In genomic region chr7:155371331-155371883, GRCh38 we compare ENCODE assay signal across 16 cellular contexts.
A peak's percentile ranks its signal among the peaks of the same experiment; 100 is the strongest.
DNase-seq lines count a peak whose midpoint lies in the region; ATAC-seq and TF ChIP-seq lines count a peak whose summit lies in the region.
"Had no signal": no experiment of that assay in that cellular context is flagged by ENCODE, and none has a peak within 500 bp of the region (broad histone marks: within the 10 kb centered on the region; RNA-seq: fewer than 3 reads in every experiment).

No MANE protein-coding gene starts in this region.

- CTCF ChIA-PET in IMR-90 (lab: Yijun Ruan, JAX): interaction anchor here (0.6 to 1.6 kb wide), 2 partner anchors 26 to 95 kb away, joined by 3 read pairs; no protein-coding TSS in a partner anchor

- H3K27ac ChIP-seq in GM23338 (ENCODE audit: low read depth): no peak overlapping the region
- no peak overlapping the region for H3K27ac ChIP-seq in IMR-90 (ENCODE audit: insufficient read depth, low read length)
- H3K27ac ChIP-seq in iPS DF 6.9 (ENCODE audit: low read length): no peak overlapping the region
- no peak overlapping the region for H3K27ac ChIP-seq in parathyroid adenoma
- H3K27ac ChIP-seq: KMS-11, PC-9 had no signal

- H3K27me3 ChIP-seq in GM23338 (ENCODE audit: insufficient read depth): peaks cover 81% of the 10 kb centered on the region
- peaks cover 62% of the 10 kb centered on the region for H3K27me3 ChIP-seq in IMR-90 (ENCODE audit: control insufficient read depth, insufficient read depth, low read length)
- peaks cover 75% of the 10 kb centered on the region for H3K27me3 ChIP-seq in iPS DF 6.9 (ENCODE audit: control insufficient read depth, insufficient read depth, low read length)
- peaks cover 17% of the 10 kb centered on the region for H3K27me3 ChIP-seq in parathyroid adenoma (ENCODE audit: control insufficient read depth, insufficient read depth, low read length)

- no peak overlapping the region for H2BK20ac ChIP-seq in IMR-90 (ENCODE audit: low read depth, low read length)

- peaks cover 29% of the 10 kb centered on the region for H3K4me1 Mint-ChIP-seq in GM23338
- peaks cover 27% of the 10 kb centered on the region for H3K4me1 Mint-ChIP-seq in T-helper 17 cell

- H2AK5ac ChIP-seq in IMR-90 (ENCODE audit: low read depth, low read length): no peak overlapping the region

- peak overlapping the region; percentile 52 for H3K4me3 ChIP-seq in GM23338
- no peak overlapping the region for H3K4me3 ChIP-seq in IMR-90 (ENCODE audit: insufficient read depth, low read depth, low read length)
- H3K4me3 ChIP-seq in iPS DF 6.9 (ENCODE audit: low read length): peak overlapping the region; percentile 6; the same call in 1 of the 2 replicates
- no peak overlapping the region for H3K4me3 ChIP-seq in parathyroid adenoma (ENCODE audit: low read depth, low read length)
- H3K4me3 ChIP-seq: PC-9 had no signal

- TF ChIP-seq CTCF in GM23338 (conservative IDR thresholded peaks at IDR 0.05; ENCODE audit: low read depth in 2 of 2): no peak
- TF ChIP-seq CTCF in IMR-90 (conservative IDR thresholded peaks at IDR 0.05; ENCODE audit: low read depth, low read length): no peak
- TF ChIP-seq CTCF in parathyroid adenoma (IDR thresholded peaks at IDR 0.05): no peak

- no peak overlapping the region for H3K18ac ChIP-seq in IMR-90 (ENCODE audit: low read depth, low read length)

- H2BK5ac ChIP-seq in IMR-90 (ENCODE audit: low read depth, low read length, poor library complexity, severe bottlenecking): no peak overlapping the region

- H3K36me3 ChIP-seq in GM23338 (ENCODE audit: insufficient read depth): no peaks in the 10 kb centered on the region
- no peaks in the 10 kb centered on the region for H3K36me3 ChIP-seq in IMR-90 (ENCODE audit: control insufficient read depth, insufficient read depth, low read length)
- no peaks in the 10 kb centered on the region for H3K36me3 ChIP-seq in iPS DF 6.9 (ENCODE audit: control insufficient read depth, insufficient read depth, low read length)
- H3K36me3 ChIP-seq in parathyroid adenoma (ENCODE audit: control insufficient read depth, insufficient read depth, low read length): no peaks in the 10 kb centered on the region

- H3K9me3 ChIP-seq in IMR-90 (ENCODE audit: control insufficient read depth, insufficient read depth, low read length) (peaks cover 8% of the 10 kb centered on the region; the same call in 1 of the 2 replicates), iPS DF 6.9 (ENCODE audit: control insufficient read depth, insufficient read depth, low read length) (no peaks in the 10 kb centered on the region; the same call in 1 of the 2 replicates), parathyroid adenoma (ENCODE audit: control insufficient read depth, low read length) (no peaks in the 10 kb centered on the region), T-helper 17 cell (ENCODE audit: control insufficient read depth, low read length, poor library complexity, severe bottlenecking) (no peaks in the 10 kb centered on the region)
- H3K9me3 ChIP-seq: SK-N-SH had no signal

- peaks cover 16% of the 10 kb centered on the region for H3F3A ChIP-seq in GM23338 (replicated peaks; ENCODE audit: low read depth)

- no peak overlapping the region for H4K8ac ChIP-seq in IMR-90 (ENCODE audit: low read depth in 2 of 2, low read length in 2 of 2)

- WGBS in IMR-90 (ENCODE audit: extremely low coverage in 2 of 2, insufficient read length in 1 of 2), 2 experiments: 0% methylated on average over 1 of the region's 21 CpGs; no CpG with 5 or more reads in 1 of the 2 experiments
- WGBS in iPS DF 6.9 (ENCODE audit: insufficient coverage, insufficient read length): no CpG with 5 or more reads among the region's 21 CpGs

- H4K91ac ChIP-seq in IMR-90 (ENCODE audit: insufficient read depth, low read depth, low read length): no peak overlapping the region

- H3K9me2 ChIP-seq in GM23338 (ENCODE audit: insufficient read depth): no peaks in the 10 kb centered on the region
- H3K9me2 ChIP-seq: SK-N-SH had no signal

- dilution Hi-C loops in IMR-90 (cut with HindIII; ENCODE audit: low sequenced_read_pairs, unreplicated experiment): no loop called here

- peaks cover 28% of the 10 kb centered on the region for H3K9me3 Mint-ChIP-seq in GM23338

- peak overlapping the region; percentile 73 for H3K4me2 ChIP-seq in GM23338
- no peak overlapping the region for H3K4me2 ChIP-seq in IMR-90 (ENCODE audit: low read depth, low read length)
- H3K4me2 ChIP-seq in parathyroid adenoma (ENCODE audit: low read length): peak overlapping the region; percentile 11
- H3K4me2 ChIP-seq: KMS-11, PC-9, SK-N-SH had no signal

- H3K27ac Mint-ChIP-seq in GM23338: no peak overlapping the region
- no peak overlapping the region for H3K27ac Mint-ChIP-seq in T-helper 17 cell

- H4K20me1 ChIP-seq in GM23338 (replicated peaks; ENCODE audit: insufficient read depth): peaks cover 16% of the 10 kb centered on the region
- H4K20me1 ChIP-seq in IMR-90 (ENCODE audit: insufficient read depth, low read length): no peaks in the 10 kb centered on the region; the same call in 1 of the 2 replicates

- H3K4me1 ChIP-seq in GM23338 (ENCODE audit: insufficient read depth) (peaks cover 23% of the 10 kb centered on the region; the same call in 1 of the 2 replicates), IMR-90 (ENCODE audit: control insufficient read depth, insufficient read depth, low read length) (peaks cover 2% of the 10 kb centered on the region; the same call in 1 of the 2 replicates), iPS DF 6.9 (ENCODE audit: control insufficient read depth, insufficient read depth, low read length) (peaks cover 7% of the 10 kb centered on the region), parathyroid adenoma (peaks cover 5% of the 10 kb centered on the region)

- POLR2A ChIA-PET in IMR-90 (lab: Charles Lee; ENCODE audit: unreplicated experiment): no interaction called here

- H3K56ac ChIP-seq in IMR-90 (ENCODE audit: extremely low read depth, insufficient read depth, low read length): no peak overlapping the region

- H3K27me3 Mint-ChIP-seq in GM23338 (ENCODE audit: insufficient read depth, low read depth, poor library complexity) (peaks cover 85% of the 10 kb centered on the region), T-helper 17 cell (peaks cover 61% of the 10 kb centered on the region)

- no peak for TF ChIP-seq RAD21 in IMR-90 (IDR thresholded peaks at IDR 0.05; ENCODE audit: low read length)

- no peaks in the 10 kb centered on the region for H3K9me1 ChIP-seq in IMR-90 (ENCODE audit: insufficient read depth, low read length)

- in situ Hi-C loops in IMR-90 (cut with MboI; ENCODE audit: low sequenced_read_pairs): no loop called here

- H3K4ac ChIP-seq in IMR-90 (ENCODE audit: low read depth, low read length): no peak overlapping the region

- H4K5ac ChIP-seq in IMR-90 (ENCODE audit: low read depth, low read length): no peak overlapping the region

- no peaks in the 10 kb centered on the region for H3K79me2 ChIP-seq in GM23338 (replicated peaks; ENCODE audit: insufficient read depth)
- H3K79me2 ChIP-seq in parathyroid adenoma: no peaks in the 10 kb centered on the region

- H3K14ac ChIP-seq in IMR-90 (replicated peaks; ENCODE audit: low read depth, low read length): no peak overlapping the region

- TF ChIP-seq POLR2A in IMR-90 (IDR thresholded peaks at IDR 0.05; ENCODE audit: low read depth, low read length): no peak

- no peak overlapping the region for H2BK120ac ChIP-seq in IMR-90 (ENCODE audit: low read depth, low read length)

- DNase-seq in GM23338 (ENCODE audit: low spot score) (peak; percentile 40), IMR-90 (no peak), iPS DF 6.9 (ENCODE audit: low read depth, low spot score) (no peak), T-helper 17 cell (no peak), HK-2 (ENCODE audit: unreplicated experiment) (no peak)
- no peak for DNase-seq in activated CD8-positive, alpha-beta memory T cell treated with anti-CD3 and anti-CD28 coated beads, Interleukin-2, amount 50 U/mL, for 4 hours
- DNase-seq: C1 segment of cervical spinal cord, DMS 273 treated with DMSO at 0.1 percent for 48 hours, NCI-H1092 treated with DMSO at 0.1 percent for 48 hours, NCI-H1694 treated with DMSO at 0.1 percent for 48 hours, NCI-H748 treated with DMSO at 0.1 percent for 48 hours, PC-9, SK-N-SH had no signal

- peak overlapping the region; percentile 3 for H2AK9ac ChIP-seq in IMR-90 (replicated peaks; ENCODE audit: low read depth, low read length, poor library complexity)

- H3K9ac ChIP-seq in IMR-90 (ENCODE audit: low read depth, low read length) (no peak overlapping the region), parathyroid adenoma (no peak overlapping the region)
- H3K9ac ChIP-seq: KMS-11, SK-N-SH had no signal

- H3K36me3 Mint-ChIP-seq in GM23338 (ENCODE audit: low read depth) (peaks cover 6% of the 10 kb centered on the region), T-helper 17 cell (ENCODE audit: low read depth) (peaks cover 10% of the 10 kb centered on the region)

- intact Hi-C loops in IMR-90 (cut with micrococcal nuclease): loop anchor here (10.0 kb wide), 2 partner anchors 83 to 367 kb away; partner anchors contain the start of genes EN2 and PAXIP1

- no TSS peak for BruUV-seq in IMR-90 (replicated peaks; lab: Mats Ljungman, UMichigan)

- ATAC-seq in GM23338: peak; percentile 9
- ATAC-seq in IMR-90 (ENCODE audit: low read depth): no peak
- no peak for ATAC-seq in GM21390 (IDR thresholded peaks at IDR 0.05; ENCODE audit: unreplicated experiment)
- no peak for ATAC-seq in T-helper 17 cell

- H3K4me3 Mint-ChIP-seq in GM23338 (peak overlapping the region; percentile 62), T-helper 17 cell (no peak overlapping the region)

- no peak overlapping the region for H2BK15ac ChIP-seq in IMR-90 (ENCODE audit: low read depth, low read length)

- H3K23ac ChIP-seq in IMR-90 (ENCODE audit: low read depth, low read length): no peak overlapping the region

- H3K79me1 ChIP-seq in IMR-90 (ENCODE audit: low read depth in 1 of 2, low read length in 2 of 2): no peaks in the 10 kb centered on the region

- peak overlapping the region; percentile 18; the same call in 1 of the 2 replicates for H2AFZ ChIP-seq in GM23338
- no peak overlapping the region for H2AFZ ChIP-seq in IMR-90 (replicated peaks; ENCODE audit: low read length, poor library complexity)
- H2AFZ ChIP-seq in parathyroid adenoma: no peak overlapping the region
- H2AFZ ChIP-seq: PC-9 had no signal

TF ChIP-seq in GM23338, 12 proteins besides CTCF, POLR2A, EP300 and RAD21 (continues in another document):
- TF ChIP-seq EZH2 (IDR thresholded peaks at IDR 0.05; ENCODE audit: low read depth, unreplicated experiment): peak; percentile 81

TF ChIP-seq in IMR-90, 13 proteins besides CTCF, POLR2A, EP300 and RAD21 (continues in another document):
- TF ChIP-seq FOS (IDR thresholded peaks at IDR 0.05; ENCODE audit: low read depth, low read length) (no peak), NFE2L2 (IDR thresholded peaks at IDR 0.05; ENCODE audit: low read depth, low read length) (no peak)
- TF ChIP-seq, protein P1, sequence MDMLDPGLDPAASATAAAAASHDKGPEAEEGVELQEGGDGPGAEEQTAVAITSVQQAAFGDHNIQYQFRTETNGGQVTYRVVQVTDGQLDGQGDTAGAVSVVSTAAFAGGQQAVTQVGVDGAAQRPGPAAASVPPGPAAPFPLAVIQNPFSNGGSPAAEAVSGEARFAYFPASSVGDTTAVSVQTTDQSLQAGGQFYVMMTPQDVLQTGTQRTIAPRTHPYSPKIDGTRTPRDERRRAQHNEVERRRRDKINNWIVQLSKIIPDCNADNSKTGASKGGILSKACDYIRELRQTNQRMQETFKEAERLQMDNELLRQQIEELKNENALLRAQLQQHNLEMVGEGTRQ (IDR thresholded peaks at IDR 0.05; ENCODE audit: low read depth, low read length): no peak

Comparison
In these comparisons a context has a peak if more than half of its experiments do, and no peak if none do; other contexts are left out.
1. H3K4me3 ChIP-seq: peak in GM23338 (single experiment) and iPS DF 6.9 (single experiment); none in IMR-90 (single experiment) and parathyroid adenoma (single experiment).